In the genomic region with DNA sequence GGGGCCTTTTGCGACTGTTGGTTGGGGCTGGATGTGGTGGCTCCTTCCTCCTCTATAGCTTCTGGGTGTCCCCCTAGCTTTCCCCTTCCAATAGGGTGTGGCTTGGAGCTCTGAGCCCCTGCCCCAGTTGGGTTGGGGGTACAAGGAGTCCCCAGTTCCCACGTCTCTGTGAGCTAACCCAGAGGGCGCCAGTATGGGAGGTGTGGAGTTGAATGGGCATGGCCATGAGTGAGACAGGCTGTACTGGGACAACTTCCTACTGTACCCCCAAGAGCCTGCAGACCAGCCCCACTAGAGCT, we compare ENCODE assay signal across 16 cellular contexts. TPM values are rescaled to one million over a fixed set of nuclear protein-coding genes. Genes with fewer than 3 reads are reported as not detected.
A peak's percentile ranks its signal among the peaks of the same experiment; 100 is the strongest.
DNase-seq lines count a peak whose midpoint lies in the region; ATAC-seq, FAIRE-seq and TF ChIP-seq lines count a peak whose summit lies in the region.
"Had no signal": no experiment of that assay in that cellular context is flagged by ENCODE, and none has a peak within 500 bp of the region (broad histone marks: within the 10 kb centered on the region; RNA-seq: fewer than 3 reads in every experiment).

No MANE protein-coding gene starts in this region.

- peaks cover 69% of the 10 kb centered on the region for H3K4me1 Mint-ChIP-seq in activated CD4-positive, alpha-beta memory T cell treated with anti-CD3 and anti-CD28 coated beads, Interleukin-2, amount 10 ng/mL, durations not matched to agents 7 days and 5 days
- peaks cover 43% of the 10 kb centered on the region for H3K4me1 Mint-ChIP-seq in activated CD4-positive, alpha-beta memory T cell treated with anti-CD3 and anti-CD28 coated beads for 36 hours (ENCODE audit: low read depth)

- CTCF ChIA-PET in activated CD4-positive, alpha-beta memory T cell treated with anti-CD3 and anti-CD28 coated beads, Interleukin-2, amount 10 ng/mL, durations not matched to agents 7 days and 5 days (lab: Charles Lee) = interaction anchor here (3.5 to 6.8 kb wide), 2 partner anchors 56 to 63 kb away, joined by 19 to 117 read pairs; a partner anchor contains a TSS
- CTCF ChIA-PET in activated CD4-positive, alpha-beta memory T cell treated with anti-CD3 and anti-CD28 coated beads for 36 hours (lab: Charles Lee) = interaction anchor here (0.5 to 5.8 kb wide), 7 partner anchors 22 to 66 kb away, joined by 3 to 38 read pairs (median 3); no protein-coding TSS in a partner anchor
- CTCF ChIA-PET in H1 (lab: Charles Lee; ENCODE audit: partially characterized antibody) = interaction anchor here (1.0 to 7.3 kb wide), 12 partner anchors 10 to 106 kb away, joined by 3 to 73 read pairs (median 6); a partner anchor contains a TSS

- POLR2A ChIA-PET in activated CD4-positive, alpha-beta memory T cell treated with anti-CD3 and anti-CD28 coated beads, Interleukin-2, amount 10 ng/mL, durations not matched to agents 7 days and 5 days (lab: Charles Lee) = interaction anchor here (1.1 to 7.2 kb wide), 5 partner anchors 10 to 59 kb away, joined by 3 to 83 read pairs (median 4); a partner anchor contains a TSS
- POLR2A ChIA-PET in activated CD4-positive, alpha-beta memory T cell treated with anti-CD3 and anti-CD28 coated beads for 36 hours (lab: Charles Lee) = interaction anchor here (1.1 kb wide), 1 partner anchor 56 kb away, joined by 3 read pairs; a partner anchor contains a TSS
- POLR2A ChIA-PET in H1 (lab: Charles Lee; ENCODE audit: partially characterized antibody) = interaction anchor here (1.3 to 1.9 kb wide), 4 partner anchors 16 to 37 kb away, joined by 3 to 8 read pairs (median 4); no protein-coding TSS in a partner anchor

- peak overlapping the region; percentile 97 for H3K27ac Mint-ChIP-seq in activated CD4-positive, alpha-beta memory T cell treated with anti-CD3 and anti-CD28 coated beads, Interleukin-2, amount 10 ng/mL, durations not matched to agents 7 days and 5 days
- no peak overlapping the region for H3K27ac Mint-ChIP-seq in activated CD4-positive, alpha-beta memory T cell treated with anti-CD3 and anti-CD28 coated beads for 36 hours

- H4K91ac ChIP-seq in H1 (replicated peaks; ENCODE audit: insufficient read length, low read length) = no peak overlapping the region

- no peaks in the 10 kb centered on the region for H4K20me1 ChIP-seq in KMS-11 (ENCODE audit: insufficient read depth)
- peaks cover 0 to 3% of the 10 kb centered on the region in 2 experiments for H4K20me1 ChIP-seq in H1 (replicated peaks in 1 of 2; ENCODE audit: control insufficient read depth in 1 of 2, insufficient read depth in 2 of 2, low read length in 2 of 2)

- H2AFZ ChIP-seq in KMS-11 (ENCODE audit: low read depth) (no peak overlapping the region), H1 (ENCODE audit: low read length) (no peak overlapping the region)

- TF ChIP-seq CTCF in KMS-11 (conservative IDR thresholded peaks at IDR 0.05; ENCODE audit: low read depth, low read length) (no peak), H1 (IDR thresholded peaks at IDR 0.05; ENCODE audit: control extremely low read depth in 1 of 3, insufficient read depth in 1 of 3, low read depth in 1 of 3, low read length in 3 of 3) (no peak)

- ATAC-seq in aorta (ENCODE audit: low FRiP score) = no peak

- H3K9ac ChIP-seq in KMS-11 (no peak overlapping the region), H1 (replicated peaks in 1 of 4; ENCODE audit: extremely low read depth in 1 of 4, low read depth in 3 of 4, low read length in 3 of 4) (no peak overlapping the region)
- H3K9ac ChIP-seq: parathyroid adenoma had no signal

- H2AK5ac ChIP-seq in H1 (ENCODE audit: low read depth, low read length) = no peak overlapping the region

- H3K9me3 ChIP-seq in H1 (ENCODE audit: insufficient read depth in 2 of 2, low read depth in 1 of 2, low read length in 1 of 2) = no peaks in the 10 kb centered on the region
- H3K9me3 ChIP-seq in aorta (ENCODE audit: control insufficient read depth, low read length) = no peaks in the 10 kb centered on the region
- H3K9me3 ChIP-seq: MG63 had no signal

- no peak overlapping the region for H2BK15ac ChIP-seq in H1 (ENCODE audit: low read length)

- H3K4me2 ChIP-seq in KMS-11 = peak overlapping the region; percentile 92; the same call in 1 of the 2 replicates
- H3K4me2 ChIP-seq in H1 (ENCODE audit: insufficient read depth in 1 of 2, low read depth in 2 of 2, low read length in 2 of 2) = peak overlapping the region in 1 of 2 experiments; percentile 8; a peak in 2 of 4 replicates

- H3K36me3 Mint-ChIP-seq in activated CD4-positive, alpha-beta memory T cell treated with anti-CD3 and anti-CD28 coated beads, Interleukin-2, amount 10 ng/mL, durations not matched to agents 7 days and 5 days (ENCODE audit: low read depth) = peaks cover 14% of the 10 kb centered on the region
- H3K36me3 Mint-ChIP-seq in activated CD4-positive, alpha-beta memory T cell treated with anti-CD3 and anti-CD28 coated beads for 36 hours = peaks cover 9% of the 10 kb centered on the region

- WGBS in H1 (ENCODE audit: extremely low coverage in 1 of 2, insufficient coverage in 1 of 2, insufficient read length in 1 of 2, insufficient replicate concordance in 2 of 2, low coverage in 1 of 2, low lambda C conversion rate in 2 of 2, missing lambda C conversion rate in 1 of 2), 2 experiments = 85% methylated on average over 2 of the region's 3 CpGs; no CpG with 5 or more reads in 1 of the 2 experiments
- 67 to 71% methylated on average over 3 of the region's 3 CpGs for WGBS in aorta, 2 donors

- H2BK120ac ChIP-seq in H1 (replicated peaks; ENCODE audit: low read depth, low read length) = no peak overlapping the region

- no peak for TF ChIP-seq RAD21 in H1 (IDR thresholded peaks at IDR 0.05 in 1 of 2, conservative IDR thresholded peaks at IDR 0.05 in 1 of 2; ENCODE audit: low read depth in 2 of 2, low read length in 2 of 2)

- peak overlapping the region; percentile 64 for H3K4me3 Mint-ChIP-seq in activated CD4-positive, alpha-beta memory T cell treated with anti-CD3 and anti-CD28 coated beads, Interleukin-2, amount 10 ng/mL, durations not matched to agents 7 days and 5 days
- no peak overlapping the region for H3K4me3 Mint-ChIP-seq in activated CD4-positive, alpha-beta memory T cell treated with anti-CD3 and anti-CD28 coated beads for 36 hours

- DNase-seq in activated CD4-positive, alpha-beta memory T cell treated with anti-CD3 and anti-CD28 coated beads, Interleukin-2, amount 10 ng/mL, durations not matched to agents 7 days and 5 days = no peak
- DNase-seq in activated CD4-positive, alpha-beta memory T cell treated with anti-CD3 and anti-CD28 coated beads for 36 hours = no peak
- no peak for DNase-seq in H1 (ENCODE audit: low read depth in 1 of 2, low spot score in 2 of 2)
- no peak for DNase-seq in NCI-H2081 treated with DMSO at 0.1 percent for 48 hours (lab: John Stamatoyannopoulos, UW)
- no peak for DNase-seq in aorta
- DNase-seq: activated CD4-positive, CD25-positive, alpha-beta regulatory T cell treated with anti-CD3 and anti-CD28 coated beads, Interleukin-2, amount 50 U/mL, for 72 hours; activated effector memory CD4-positive, alpha-beta T cell treated with Interleukin-2 at 50 U/mL for 16 hours; brain microvascular endothelial cell; MG63; NCI-H1930; NCI-H526 treated with DMSO at 0.1 percent for 48 hours had no signal

- H3K9me3 Mint-ChIP-seq in activated CD4-positive, alpha-beta memory T cell treated with anti-CD3 and anti-CD28 coated beads, Interleukin-2, amount 10 ng/mL, durations not matched to agents 7 days and 5 days = no peaks in the 10 kb centered on the region
- H3K9me3 Mint-ChIP-seq in activated CD4-positive, alpha-beta memory T cell treated with anti-CD3 and anti-CD28 coated beads for 36 hours = no peaks in the 10 kb centered on the region
- H3K9me3 Mint-ChIP-seq: stimulated activated naive CD8-positive, alpha-beta T cell treated with anti-CD3 and anti-CD28 coated beads, Interleukin-15, Interleukin-2, amounts not matched to agents 100 ng/mL and 50 ng/mL, for 24 hours had no signal

- H2BK12ac ChIP-seq in H1 (ENCODE audit: low read depth, low read length) = peak overlapping the region; percentile 50; the same call in 1 of the 2 replicates

- H3K4ac ChIP-seq in H1 (replicated peaks; ENCODE audit: insufficient read length, low read depth, low read length) = no peak overlapping the region

- FAIRE-seq in H1 (lab: Jason Lieb, UNC) = no peak
- FAIRE-seq: RCC 7860, urothelium cell line had no signal

- H3K4me3 ChIP-seq in KMS-11 (IDR thresholded peaks at IDR 0.05; ENCODE audit: insufficient read depth, low read depth, low read length) = no peak overlapping the region
- peak overlapping the region in 1 of 4 experiments; percentile 73; a peak in 1 of 8 replicates for H3K4me3 ChIP-seq in H1 (ENCODE audit: extremely low read depth in 1 of 4, insufficient read depth in 2 of 4, low read depth in 3 of 4, low read length in 4 of 4)
- no peak overlapping the region for H3K4me3 ChIP-seq in aorta (ENCODE audit: low read length in 2 of 2)
- H3K4me3 ChIP-seq: MG63 had no signal

- H3K14ac ChIP-seq in H1 (ENCODE audit: insufficient read length) = no peak overlapping the region

- peaks cover 3% of the 10 kb centered on the region; the same call in 1 of the 2 replicates for H3K23me2 ChIP-seq in H1 (ENCODE audit: low read depth, low read length)

- no peak overlapping the region for H3K56ac ChIP-seq in H1 (replicated peaks; ENCODE audit: insufficient read length, low read depth, low read length)

- intact Hi-C loops in activated CD4-positive, alpha-beta memory T cell treated with anti-CD3 and anti-CD28 coated beads for 36 hours (cut with micrococcal nuclease) = no loop called here
- intact Hi-C loops in aorta (cut with DNase I) = no loop called here

- H3K27ac ChIP-seq in KMS-11 (no peak overlapping the region), H1 (ENCODE audit: low read depth, low read length) (no peak overlapping the region), aorta (ENCODE audit: low read depth in 1 of 2, low read length in 2 of 2) (no peak overlapping the region)
- H3K27ac ChIP-seq: brain microvascular endothelial cell, parathyroid adenoma had no signal

- H2BK5ac ChIP-seq in H1 (ENCODE audit: low read depth, low read length) = no peak overlapping the region

- no peak overlapping the region for H3K23ac ChIP-seq in H1 (ENCODE audit: insufficient read length)

- H3K36me3 ChIP-seq in KMS-11 (ENCODE audit: insufficient read depth) (no peaks in the 10 kb centered on the region), H1 (ENCODE audit: control insufficient read depth in 2 of 4, insufficient read depth in 4 of 4, low read length in 3 of 4) (peaks cover 1 to 6% (median 4%) of the 10 kb centered on the region in 4 experiments; a peak in 5 of 8 replicates), aorta (ENCODE audit: control insufficient read depth in 1 of 2, insufficient read depth in 2 of 2, low read length in 1 of 2) (no peaks in the 10 kb centered on the region)

- TF ChIP-seq POLR2A in H1 (IDR thresholded peaks at IDR 0.05; ENCODE audit: control extremely low read depth in 1 of 2, low read depth in 2 of 2, low read length in 2 of 2) = no peak

- no peak overlapping the region for H4K8ac ChIP-seq in H1 (ENCODE audit: extremely low read depth, insufficient read depth, low read length)

- H3K27me3 ChIP-seq in KMS-11 (ENCODE audit: insufficient read depth, low read depth) (peaks cover 47% of the 10 kb centered on the region), H1 (replicated peaks in 1 of 4; ENCODE audit: control insufficient read depth in 3 of 4, extremely low read depth in 1 of 4, insufficient read depth in 3 of 4, low read length in 3 of 4) (peaks cover 16 to 47% (median 39%) of the 10 kb centered on the region in 4 experiments), aorta (ENCODE audit: control insufficient read depth in 1 of 2, insufficient read depth in 2 of 2, low read length in 1 of 2) (no peaks in the 10 kb centered on the region)
- H3K27me3 ChIP-seq: MG63 had no signal

- H3K18ac ChIP-seq in H1 (ENCODE audit: extremely low read depth, low read length) = no peak overlapping the region

- H3K4me1 ChIP-seq in KMS-11 (ENCODE audit: low read depth, poor library complexity, severe bottlenecking) = peaks cover 23% of the 10 kb centered on the region
- H3K4me1 ChIP-seq in H1 (replicated peaks in 1 of 4; ENCODE audit: control insufficient read depth in 3 of 4, insufficient read depth in 4 of 4, low read length in 3 of 4) = peaks cover 0 to 23% (median 16%) of the 10 kb centered on the region in 4 experiments; a peak in 6 of 7 replicates
- no peaks in the 10 kb centered on the region for H3K4me1 ChIP-seq in aorta (ENCODE audit: control insufficient read depth in 1 of 2, insufficient read depth in 2 of 2, low read length in 2 of 2)

- H2BK20ac ChIP-seq in H1 (ENCODE audit: low read length) = no peak overlapping the region

- no peak overlapping the region for H4K5ac ChIP-seq in H1 (ENCODE audit: insufficient read length, low read depth, low read length)

- H3K79me2 ChIP-seq in KMS-11 (ENCODE audit: insufficient read depth, low read depth) (no peaks in the 10 kb centered on the region), H1 (ENCODE audit: control insufficient read depth in 1 of 2, insufficient read depth in 2 of 2, low read length in 2 of 2) (no peaks in the 10 kb centered on the region)
- H3K79me2 ChIP-seq: parathyroid adenoma had no signal

- TF ChIP-seq EP300 in H1 (IDR thresholded peaks at IDR 0.05; ENCODE audit: borderline replicate concordance in 1 of 2, low read depth in 2 of 2, low read length in 2 of 2) = no peak

- H3K27me3 Mint-ChIP-seq in activated CD4-positive, alpha-beta memory T cell treated with anti-CD3 and anti-CD28 coated beads, Interleukin-2, amount 10 ng/mL, durations not matched to agents 7 days and 5 days = peaks cover 1% of the 10 kb centered on the region
- H3K27me3 Mint-ChIP-seq in activated CD4-positive, alpha-beta memory T cell treated with anti-CD3 and anti-CD28 coated beads for 36 hours = peaks cover 2% of the 10 kb centered on the region
- H3K27me3 Mint-ChIP-seq: stimulated activated naive CD8-positive, alpha-beta T cell treated with anti-CD3 and anti-CD28 coated beads, Interleukin-15, Interleukin-2, amounts not matched to agents 100 ng/mL and 50 ng/mL, for 24 hours had no signal

- H3K79me1 ChIP-seq in H1 (ENCODE audit: low read depth, low read length) = no peaks in the 10 kb centered on the region; the same call in 1 of the 2 replicates

RNA-seq across cellular contexts. Expression of a gene that starts 1.2 kb away (rescaled TPM):
- 1 to 10 TPM; 6.9 to 7.2 TPM for total RNA-seq in activated CD4-positive, alpha-beta memory T cell treated with anti-CD3 and anti-CD28 coated beads, Interleukin-2, amount 10 ng/mL, durations not matched to agents 7 days and 5 days
- total RNA-seq in activated CD4-positive, alpha-beta memory T cell treated with anti-CD3 and anti-CD28 coated beads for 36 hours = 1 to 10 TPM; 3.1 TPM
- 0.52 and 0.61 TPM in 2 replicates for total RNA-seq in H1 (2021; fragmentation: NEBNext Ultra II Directional; extraction: Animal tissue kit (Norgen Biotek cat#: 25700))
- polyA plus RNA-seq in H1 (2011; rRNA removed) = 0.39 and 0.96 TPM in 2 replicates
- 0.36 TPM for polyA plus RNA-seq in H1 (2011; cell fraction: cytosol; rRNA removed)
- polyA plus RNA-seq in H1 (2011; cell fraction: nucleus; rRNA removed) = 2.6 TPM
- 0.10 to 0.39 TPM (median 0.25 TPM) in 4 replicates for polyA plus RNA-seq in H1 (2012, experiment 1 of 2)
- polyA plus RNA-seq in H1 (2012, experiment 2 of 2) = 0.13 TPM
- 0.57 TPM for polyA plus RNA-seq in H1 (2013, experiment 1 of 2)
- polyA plus RNA-seq in H1 (2013, experiment 2 of 2) = 0.40 TPM
- 0.29 and 0.41 TPM in 2 replicates for polyA minus RNA-seq in H1 (2011; rRNA and poly(A)+ RNA removed)
- 0.22 TPM for polyA minus RNA-seq in H1 (2011; cell fraction: cytosol; rRNA and poly(A)+ RNA removed)
- polyA minus RNA-seq in H1 (2011; cell fraction: nucleus; rRNA and poly(A)+ RNA removed) = 2.3 TPM
- 1 to 10 TPM; 1.7 to 2.8 TPM for total RNA-seq in aorta
- polyA plus RNA-seq in aorta = 1 to 10 TPM in 1 of 2 donors, not detected in 1; 2.1 TPM

RNA-seq across cellular contexts. Expression of a gene that starts 12.3 kb away (rescaled TPM):
- total RNA-seq in activated CD4-positive, alpha-beta memory T cell treated with anti-CD3 and anti-CD28 coated beads, Interleukin-2, amount 10 ng/mL, durations not matched to agents 7 days and 5 days = under 1 TPM; 0.25 TPM
- total RNA-seq in activated CD4-positive, alpha-beta memory T cell treated with anti-CD3 and anti-CD28 coated beads for 36 hours = not detected
- 0.23 TPM in 1 of 2 replicates, not detected in the other for total RNA-seq in H1 (2021; fragmentation: NEBNext Ultra II Directional; extraction: Animal tissue kit (Norgen Biotek cat#: 25700))
- polyA plus RNA-seq in H1 (2011; rRNA removed) (0.08 and 0.09 TPM in 2 replicates), aorta (1 to 10 TPM; 1.3 to 2.6 TPM)
- not detected for polyA plus RNA-seq in H1 (2011; cell fraction: cytosol; rRNA removed)
- 0.13 TPM for polyA plus RNA-seq in H1 (2011; cell fraction: nucleus; rRNA removed)
- 0.14 to 0.16 TPM in 2 of 4 replicates, not detected in the others for polyA plus RNA-seq in H1 (2012, experiment 1 of 2)
- 0.22 TPM for polyA plus RNA-seq in H1 (2012, experiment 2 of 2)
- polyA plus RNA-seq in H1 (2013, experiment 1 of 2) = 0.34 TPM
- 0.39 TPM for polyA plus RNA-seq in H1 (2013, experiment 2 of 2)
- polyA minus RNA-seq in H1 (2011; rRNA and poly(A)+ RNA removed) = not detected in 2 replicates
- polyA minus RNA-seq in H1 (2011; cell fraction: cytosol; rRNA and poly(A)+ RNA removed) = not detected
- 0.30 TPM for polyA minus RNA-seq in H1 (2011; cell fraction: nucleus; rRNA and poly(A)+ RNA removed)
- total RNA-seq in aorta = 100 to 1,000 TPM in 1 of 2 donors, 10 to 100 TPM in 1; 43.2 to 186 TPM

RNA-seq across cellular contexts. Expression of a gene that starts 25.9 kb away (rescaled TPM):
- total RNA-seq in activated CD4-positive, alpha-beta memory T cell treated with anti-CD3 and anti-CD28 coated beads, Interleukin-2, amount 10 ng/mL, durations not matched to agents 7 days and 5 days = 10 to 100 TPM; 66.3 to 74.1 TPM
- 10 to 100 TPM; 27.3 to 29.9 TPM for total RNA-seq in activated CD4-positive, alpha-beta memory T cell treated with anti-CD3 and anti-CD28 coated beads for 36 hours
- 41.4 and 46.3 TPM in 2 replicates for total RNA-seq in H1 (2021; fragmentation: NEBNext Ultra II Directional; extraction: Animal tissue kit (Norgen Biotek cat#: 25700))
- polyA plus RNA-seq in H1 (2011; rRNA removed) (42.3 and 66.0 TPM in 2 replicates), aorta (10 to 100 TPM; 26.2 to 80.1 TPM)
- polyA plus RNA-seq in H1 (2011; cell fraction: cytosol; rRNA removed) = 52.5 TPM
- polyA plus RNA-seq in H1 (2011; cell fraction: nucleus; rRNA removed) = 118 TPM
- polyA plus RNA-seq in H1 (2012, experiment 1 of 2) = 34.2 to 60.1 TPM (median 48.8 TPM) in 4 replicates
- polyA plus RNA-seq in H1 (2012, experiment 2 of 2) = 35.4 TPM
- polyA plus RNA-seq in H1 (2013, experiment 1 of 2) = 55.3 TPM
- polyA plus RNA-seq in H1 (2013, experiment 2 of 2) = 51.7 TPM
- polyA minus RNA-seq in H1 (2011; rRNA and poly(A)+ RNA removed) = 9.5 and 12.8 TPM in 2 replicates
- polyA minus RNA-seq in H1 (2011; cell fraction: cytosol; rRNA and poly(A)+ RNA removed) = 14.2 TPM
- 35.6 TPM for polyA minus RNA-seq in H1 (2011; cell fraction: nucleus; rRNA and poly(A)+ RNA removed)
- total RNA-seq in aorta = 10 to 100 TPM; 45.5 to 71.1 TPM

RNA-seq across cellular contexts. Expression of a gene that starts 42.2 kb away (rescaled TPM):
- 100 to 1,000 TPM; 119 to 122 TPM for total RNA-seq in activated CD4-positive, alpha-beta memory T cell treated with anti-CD3 and anti-CD28 coated beads, Interleukin-2, amount 10 ng/mL, durations not matched to agents 7 days and 5 days
- total RNA-seq in activated CD4-positive, alpha-beta memory T cell treated with anti-CD3 and anti-CD28 coated beads for 36 hours = 10 to 100 TPM; 43.2 to 44.4 TPM
- total RNA-seq in H1 (2021; fragmentation: NEBNext Ultra II Directional; extraction: Animal tissue kit (Norgen Biotek cat#: 25700)) = 12.7 and 13.1 TPM in 2 replicates
- polyA plus RNA-seq in H1 (2011; rRNA removed) (16.8 and 21.9 TPM in 2 replicates), aorta (10 to 100 TPM; 10.8 to 23.8 TPM)
- polyA plus RNA-seq in H1 (2011; cell fraction: cytosol; rRNA removed) = 14.6 TPM
- polyA plus RNA-seq in H1 (2011; cell fraction: nucleus; rRNA removed) = 18.9 TPM
- 9.5 to 12.1 TPM (median 10.6 TPM) in 4 replicates for polyA plus RNA-seq in H1 (2012, experiment 1 of 2)
- polyA plus RNA-seq in H1 (2012, experiment 2 of 2) = 8.8 TPM
- polyA plus RNA-seq in H1 (2013, experiment 1 of 2) = 9.0 TPM
- 8.9 TPM for polyA plus RNA-seq in H1 (2013, experiment 2 of 2)
- polyA minus RNA-seq in H1 (2011; rRNA and poly(A)+ RNA removed) = 4.3 and 4.8 TPM in 2 replicates
- polyA minus RNA-seq in H1 (2011; cell fraction: cytosol; rRNA and poly(A)+ RNA removed) = 8.7 TPM
- 6.3 TPM for polyA minus RNA-seq in H1 (2011; cell fraction: nucleus; rRNA and poly(A)+ RNA removed)
- 10 to 100 TPM; 19.0 to 20.1 TPM for total RNA-seq in aorta

RNA-seq across cellular contexts. Expression of a gene that starts 42.7 kb away (rescaled TPM):
- 1 to 10 TPM; 1.2 to 1.6 TPM for total RNA-seq in activated CD4-positive, alpha-beta memory T cell treated with anti-CD3 and anti-CD28 coated beads, Interleukin-2, amount 10 ng/mL, durations not matched to agents 7 days and 5 days
- under 1 TPM; 0.63 to 0.71 TPM for total RNA-seq in activated CD4-positive, alpha-beta memory T cell treated with anti-CD3 and anti-CD28 coated beads for 36 hours
- total RNA-seq in H1 (2021; fragmentation: NEBNext Ultra II Directional; extraction: Animal tissue kit (Norgen Biotek cat#: 25700)) = 0.52 and 0.63 TPM in 2 replicates
- polyA plus RNA-seq in H1 (2011; rRNA removed) (0.98 and 2.0 TPM in 2 replicates), aorta (1 to 10 TPM in 1 of 2 donors, under 1 TPM in 1; 0.72 to 1.1 TPM)
- 1.3 TPM for polyA plus RNA-seq in H1 (2011; cell fraction: cytosol; rRNA removed)
- 2.1 TPM for polyA plus RNA-seq in H1 (2011; cell fraction: nucleus; rRNA removed)
- polyA plus RNA-seq in H1 (2012, experiment 1 of 2) = 0.52 to 1.4 TPM (median 1.1 TPM) in 4 replicates
- 0.81 TPM for polyA plus RNA-seq in H1 (2012, experiment 2 of 2)
- 0.39 TPM for polyA plus RNA-seq in H1 (2013, experiment 1 of 2)
- polyA plus RNA-seq in H1 (2013, experiment 2 of 2) = 0.46 TPM
- 1.2 and 1.4 TPM in 2 replicates for polyA minus RNA-seq in H1 (2011; rRNA and poly(A)+ RNA removed)
- 1.4 TPM for polyA minus RNA-seq in H1 (2011; cell fraction: cytosol; rRNA and poly(A)+ RNA removed)
- 0.50 TPM for polyA minus RNA-seq in H1 (2011; cell fraction: nucleus; rRNA and poly(A)+ RNA removed)
- 1 to 10 TPM in 1 of 2 donors, under 1 TPM in 1; 0.78 to 2.9 TPM for total RNA-seq in aorta

Comparison
In these comparisons a context has a peak if more than half of its experiments do, and no peak if none do; other contexts are left out.
1. RNA of a gene that starts 12.3 kb away (total RNA-seq): 43.2 to 186 TPM in aorta; 0.25 TPM in activated CD4-positive, alpha-beta memory T cell treated with anti-CD3 and anti-CD28 coated beads, Interleukin-2, amount 10 ng/mL, durations not matched to agents 7 days and 5 days, not detected in activated CD4-positive, alpha-beta memory T cell treated with anti-CD3 and anti-CD28 coated beads for 36 hours and 0.23 TPM in H1; every median in the first group is over 10 times any median in the second.